10 cellular contexts compared by ENCODE assay signal in genomic region chr2:16737812-16738211, GRCh38.
"Had no signal": no experiment of that assay in that cellular context is flagged by ENCODE, and none has a peak within 500 bp of the region (broad histone marks: within the 10 kb centered on the region; RNA-seq: fewer than 3 reads in every experiment).

No MANE protein-coding gene starts in this region.

- H3K4me1 ChIP-seq: HAP-1 had no signal

- H3K4me2 ChIP-seq: GM23338, KMS-11 had no signal

- H3K9ac ChIP-seq: KMS-11 had no signal

- H3K4me1 Mint-ChIP-seq: GM23338 had no signal

- H3K4me3 Mint-ChIP-seq: GM23338, HFFc6 had no signal

- H3K9me3 Mint-ChIP-seq: GM23338 had no signal

- H3K9me3 ChIP-seq: HAP-1 had no signal

- H3K4me3 ChIP-seq: GM23338, HAP-1 had no signal

- DNase-seq: H7, HFFc6, IMR-90, Karpas-422, KBM-7 had no signal

- H2AFZ ChIP-seq: GM23338 had no signal

- H3K27ac Mint-ChIP-seq: GM23338, HFFc6 had no signal

- H3K27ac ChIP-seq: HL-60, KMS-11 had no signal

- H3K36me3 ChIP-seq: HAP-1 had no signal

- ATAC-seq: GM23338, HCT116 had no signal
